Comparison of ENCODE assay signal across 8 cellular contexts in genomic region chr17:32066863-32067642, GRCh38. TPM values are rescaled to one million over a fixed set of nuclear protein-coding genes. Genes with fewer than 3 reads are reported as not detected.
DNase-seq lines count a peak whose midpoint lies in the region; ATAC-seq, FAIRE-seq and TF ChIP-seq lines count a peak whose summit lies in the region.
"Not testable (repeated sequence)": the region's sequence is repeated elsewhere in the genome, so short reads cannot be mapped to it uniquely, and the experiment has no call there.

No MANE protein-coding gene starts in this region.

- not testable (repeated sequence) for H3K9me3 Mint-ChIP-seq in CD8-positive, alpha-beta memory T cell

- CTCF ChIA-PET in CD8-positive, alpha-beta memory T cell (lab: Charles Lee); Panc1 (lab: Charles Lee); K562 (lab: Yijun Ruan, JAX; ENCODE audit: low intra/inter-chr PET ratio): not testable (repeated sequence)

- not testable (repeated sequence) for TF ChIP-seq POLR2A in K562 (conservative IDR thresholded peaks at IDR 0.05)

- H3K4me1 Mint-ChIP-seq in CD8-positive, alpha-beta memory T cell, result not testable (repeated sequence)

- not testable (repeated sequence) for H3K36me3 Mint-ChIP-seq in CD8-positive, alpha-beta memory T cell

- not testable (repeated sequence) for H3K79me2 ChIP-seq in K562 (ENCODE audit: control insufficient read depth, insufficient read depth, low read length); parathyroid adenoma

- H3K27me3 ChIP-seq in CD8-positive, alpha-beta memory T cell (ENCODE audit: insufficient read depth, low read length, poor library complexity, severe bottlenecking); Panc1 (ENCODE audit: control insufficient read depth, insufficient read depth, low read length); K562 (ENCODE audit: control insufficient read depth in 2 of 2, insufficient read depth in 2 of 2, low read length in 2 of 2); parathyroid adenoma (ENCODE audit: control insufficient read depth, insufficient read depth, low read length): not testable (repeated sequence)

- peak overlapping the region; percentile 28 for H3K4me3 ChIP-seq in CD8-positive, alpha-beta memory T cell (ENCODE audit: low read length)
- not testable (repeated sequence) for H3K4me3 ChIP-seq in Panc1 (ENCODE audit: low read depth in 2 of 2, low read length in 2 of 2); K562; parathyroid adenoma (ENCODE audit: low read depth, low read length)

- H3K4me3 Mint-ChIP-seq in CD8-positive, alpha-beta memory T cell, result peak overlapping the region; percentile 34 to 62 (median 55)

- not testable (repeated sequence) for H3K27me3 Mint-ChIP-seq in CD8-positive, alpha-beta memory T cell

- not testable (repeated sequence) for H3K36me3 ChIP-seq in CD8-positive, alpha-beta memory T cell (ENCODE audit: insufficient read depth, low read length); Panc1 (ENCODE audit: control insufficient read depth, insufficient read depth, low read length); K562 (ENCODE audit: control insufficient read depth, insufficient read depth, low read length); parathyroid adenoma (ENCODE audit: control insufficient read depth, insufficient read depth, low read length)

- not testable (repeated sequence) for H3K27ac ChIP-seq in CD8-positive, alpha-beta memory T cell (ENCODE audit: low read depth, low read length); Panc1 (ENCODE audit: low read length); parathyroid adenoma
- H3K27ac ChIP-seq in K562 (ENCODE audit: extremely low read depth, low read depth, low read length), result peak overlapping the region; percentile 75

- POLR2A ChIA-PET in CD8-positive, alpha-beta memory T cell (lab: Charles Lee); Panc1 (lab: Charles Lee); K562 (lab: Yijun Ruan, JAX): not testable (repeated sequence)

- intact Hi-C loops in Panc1 (cut with micrococcal nuclease; ENCODE audit: unreplicated experiment); K562 (cut with micrococcal nuclease); cardiac septum (cut with DNase I): not testable (repeated sequence)

- not testable (repeated sequence) for TF ChIP-seq EP300 in K562 (IDR thresholded peaks at IDR 0.05; ENCODE audit: low read length)

- ATAC-seq in HG02759 (IDR thresholded peaks at IDR 0.05; ENCODE audit: unreplicated experiment) (peak; percentile 77), Panc1 (peak; percentile 90), K562 (peak; percentile 96)

- peak overlapping the region; percentile 55 for H3K4me2 ChIP-seq in K562 (ENCODE audit: insufficient read depth, low read length)
- H3K4me2 ChIP-seq in parathyroid adenoma (ENCODE audit: low read length), result not testable (repeated sequence)

- H2AFZ ChIP-seq in K562 (ENCODE audit: low read depth, low read length) (peak overlapping the region; percentile 90), parathyroid adenoma (peak overlapping the region; percentile 16)

- TF ChIP-seq CTCF in Panc1 (IDR thresholded peaks at IDR 0.05), result not testable (repeated sequence)
- TF ChIP-seq CTCF in K562 (IDR thresholded peaks at IDR 0.05 in 2 of 3, conservative IDR thresholded peaks at IDR 0.05 in 1 of 3; ENCODE audit: insufficient read depth in 2 of 3, low read depth in 1 of 3, low read length in 3 of 3) (peak in 2 of 3 experiments; percentile 11 to 46; a peak in 3 of 6 replicates), parathyroid adenoma (IDR thresholded peaks at IDR 0.05) (peak; percentile 30)

- H3K9me1 ChIP-seq in K562 (ENCODE audit: control insufficient read depth, insufficient read depth, low read length), result not testable (repeated sequence)

- 23% methylated on average over 8 of the region's 25 CpGs for WGBS in K562 (ENCODE audit: insufficient coverage, low coverage, missing lambda C conversion rate)

- H3K4me1 ChIP-seq in CD8-positive, alpha-beta memory T cell (ENCODE audit: insufficient read depth, low read length); Panc1 (ENCODE audit: control insufficient read depth, insufficient read depth, low read length); K562 (replicated peaks in 1 of 2; ENCODE audit: control insufficient read depth in 2 of 2, insufficient read depth in 2 of 2, low read length in 2 of 2); parathyroid adenoma: not testable (repeated sequence)

- FAIRE-seq in K562 (lab: Jason Lieb, UNC), result not testable (repeated sequence)

- TF ChIP-seq RAD21 in K562 (CRISPR knock-in tag; conservative IDR thresholded peaks at IDR 0.05 in 1 of 2, IDR thresholded peaks at IDR 0.05 in 1 of 2), result not testable (repeated sequence)

- DNase-seq in CD8-positive, alpha-beta memory T cell, result peak; percentile 34 to 81 (median 63)
- not testable (repeated sequence) for DNase-seq in Panc1 (ENCODE audit: low read depth, low spot score)
- DNase-seq in activated CD8-positive, alpha-beta memory T cell treated with anti-CD3 and anti-CD28 coated beads for 24 hours, result peak; percentile 81
- peak in 1 of 4 experiments; percentile 21 for DNase-seq in K562 (ENCODE audit: extremely low read depth in 1 of 4, low spot score in 3 of 4)
- DNase-seq in cardiac septum (ENCODE audit: low spot score), result peak; percentile 89
- DNase-seq in stimulated activated CD8-positive, alpha-beta memory T cell treated with anti-CD3 and anti-CD28 coated beads, Interleukin-4, amount 100 ng/mL, for 48 hours, result peak; percentile 66

- H3K9ac ChIP-seq in K562 (ENCODE audit: insufficient read depth in 1 of 2, low read depth in 2 of 2, low read length in 2 of 2); parathyroid adenoma: not testable (repeated sequence)

- H3K27ac Mint-ChIP-seq in CD8-positive, alpha-beta memory T cell, result peak overlapping the region; percentile 22 to 91 (median 76)

- not testable (repeated sequence) for H3K9me3 ChIP-seq in CD8-positive, alpha-beta memory T cell (ENCODE audit: low read length); Panc1 (ENCODE audit: control insufficient read depth, insufficient read depth, low read depth, low read length); K562 (replicated peaks; ENCODE audit: control insufficient read depth, insufficient read depth, low read depth, low read length); parathyroid adenoma (ENCODE audit: control insufficient read depth, low read length)

- H4K20me1 ChIP-seq in K562 (replicated peaks; ENCODE audit: control insufficient read depth, insufficient read depth, low read length), result not testable (repeated sequence)

- in situ Hi-C loops in Panc1 (cut with HindIII; ENCODE audit: low pct_unique_long_range_greater_than_20kb, low sequenced_read_pairs); K562 (cut with MboI): not testable (repeated sequence)

- BruUV-seq in Panc1 (replicated peaks; lab: Mats Ljungman, UMichigan); K562 (replicated peaks; lab: Mats Ljungman, UMichigan): not testable (repeated sequence)

TF ChIP-seq in K562, 482 proteins besides CTCF, POLR2A, EP300 and RAD21:
- TF ChIP-seq ELF1 (tag; IDR thresholded peaks at IDR 0.05), result peak; percentile 48
- peak; percentile 31; the same call in 1 of the 2 replicates for TF ChIP-seq NFRKB (IDR thresholded peaks at IDR 0.05; ENCODE audit: low read depth)

RNA-seq across cellular contexts. Expression of gene LRRC37B, which starts 59.9 kb away (rescaled TPM):
- total RNA-seq in CD8-positive, alpha-beta memory T cell, result 10 to 100 TPM; 16.2 to 17.6 TPM
- polyA plus RNA-seq in CD8-positive, alpha-beta memory T cell, result 11.0 TPM
- total RNA-seq in Panc1 (2021; ENCODE audit: unreplicated experiment) (24.9 TPM), K562 (2014; rRNA removed) (10.5 and 15.0 TPM in 2 replicates), K562 (2014; rRNA removed; fragmentation: Illumina TruSeq; extraction: Trizol) (11.1 and 12.7 TPM in 2 replicates), K562 (2015; rRNA removed; fragmentation: Illumina TruSeq; extraction: Trizol) (18.9 and 19.8 TPM in 2 replicates), K562 (2021) (11.7 and 12.4 TPM in 2 replicates), cardiac septum (4.7 TPM)
- 17.5 TPM for polyA plus RNA-seq in Panc1 (2012; ENCODE audit: insufficient read length)
- 63.1 and 103 TPM in 2 replicates for total RNA-seq in K562 (2011; cell fraction: chromatin; rRNA removed; ENCODE audit: low replicate concordance)
- total RNA-seq in K562 (2011; cell fraction: nucleolus; rRNA removed), result 30.0 and 32.0 TPM in 2 replicates
- total RNA-seq in K562 (2011; cell fraction: nucleoplasm; rRNA removed), result 59.4 and 65.3 TPM in 2 replicates
- polyA plus RNA-seq in K562 (2011; rRNA removed) (10.0 and 11.0 TPM in 2 replicates), K562 (2014; fragmentation: Illumina TruSeq; extraction: Trizol) (12.3 and 13.8 TPM in 2 replicates), K562 (2014; fragmentation: Nextera tagmentation; extraction: Ambion mirVana) (1 to 10 TPM; 2.7 to 3.8 TPM), K562 (2014; rRNA removed) (16.0 and 18.6 TPM in 2 replicates)
- 3.8 and 5.3 TPM in 2 replicates for polyA plus RNA-seq in K562 (2011; cell fraction: cytosol; rRNA removed)
- 16.7 and 25.7 TPM in 2 replicates for polyA plus RNA-seq in K562 (2011; cell fraction: nucleus; rRNA removed)
- 11.3 and 14.4 TPM in 2 replicates for polyA plus RNA-seq in K562 (2012)
- 11.5 and 23.3 TPM in 2 replicates for polyA minus RNA-seq in K562 (2011; rRNA and poly(A)+ RNA removed)
- 5.3 and 7.8 TPM in 2 replicates for polyA minus RNA-seq in K562 (2011; cell fraction: cytosol; rRNA and poly(A)+ RNA removed)
- polyA minus RNA-seq in K562 (2011; cell fraction: nucleus; rRNA and poly(A)+ RNA removed), result 16.0 and 23.3 TPM in 2 replicates
